Comparison of ENCODE assay signal across 8 cellular contexts in genomic region chr21:18041012-18041411, GRCh38.
A peak's percentile ranks its signal among the peaks of the same experiment; 100 is the strongest.
DNase-seq lines count a peak whose midpoint lies in the region; ATAC-seq and TF ChIP-seq lines count a peak whose summit lies in the region.

No MANE protein-coding gene starts in this region.

- no peaks in the 10 kb centered on the region for H4K20me1 ChIP-seq in OCI-LY7 (ENCODE audit: insufficient read depth, low read length)

- no peaks in the 10 kb centered on the region for H3K36me3 ChIP-seq in OCI-LY7 (ENCODE audit: insufficient read depth, low read length)

- TF ChIP-seq CTCF in HL-60 (IDR thresholded peaks at IDR 0.05; ENCODE audit: insufficient read depth, low read length): peak; percentile 32
- TF ChIP-seq CTCF in OCI-LY7 (conservative IDR thresholded peaks at IDR 0.05; ENCODE audit: low read length): peak; percentile 80

- H3K9me2 ChIP-seq in OCI-LY7 (ENCODE audit: insufficient read depth, low read length): no peaks in the 10 kb centered on the region

- no peak overlapping the region for H2AFZ ChIP-seq in OCI-LY7 (ENCODE audit: low read length)

- H3K79me2 ChIP-seq in OCI-LY7 (ENCODE audit: insufficient read depth, low read depth, low read length): no peaks in the 10 kb centered on the region

- H3K27me3 ChIP-seq in HL-60 (ENCODE audit: insufficient read depth, poor library complexity, severe bottlenecking): no peaks in the 10 kb centered on the region

- BruUV-seq in OCI-LY7 (replicated peaks; lab: Mats Ljungman, UMichigan): no TSS peak

- H3K4me3 ChIP-seq in HL-60 (replicated peaks; ENCODE audit: insufficient read depth, low read length) (no peak overlapping the region), OCI-LY7 (ENCODE audit: low read depth, low read length, poor library complexity, severe bottlenecking) (no peak overlapping the region)

- POLR2A ChIA-PET in OCI-LY7 (lab: Charles Lee): interaction anchor here (0.6 to 1.0 kb wide), 5 partner anchors 9 to 182 kb away, joined by 3 to 4 read pairs (median 3); no protein-coding TSS in a partner anchor

- no peak overlapping the region for H3K27ac ChIP-seq in HL-60 (replicated peaks)
- no peak overlapping the region for H3K27ac ChIP-seq in OCI-LY7 (ENCODE audit: low read depth, low read length, poor library complexity, severe bottlenecking)

- no peaks in the 10 kb centered on the region for H3K4me1 ChIP-seq in OCI-LY7 (ENCODE audit: insufficient read depth, low read length, poor library complexity, severe bottlenecking)

- DNase-seq in G401 (ENCODE audit: low spot score): peak; percentile 8
- peak in 1 of 2 experiments; percentile 26 for DNase-seq in HL-60 (ENCODE audit: low read depth in 1 of 2, low spot score in 1 of 2)
- DNase-seq in OCI-LY7 (ENCODE audit: low spot score): peak; percentile 20
- peak; percentile 45 for DNase-seq in foreskin melanocyte
- DNase-seq in middle frontal gyrus (ENCODE audit: extremely low spot score, low spot score): no peak
- DNase-seq in T1000 (lab: John Stamatoyannopoulos, UW): no peak
- no peak for DNase-seq in activated CD8-positive, alpha-beta memory T cell treated with anti-CD3 and anti-CD28 coated beads for 24 hours

- in situ Hi-C loops in G401 (cut with HindIII; ENCODE audit: low sequenced_read_pairs): no loop called here

- no peaks in the 10 kb centered on the region for H3K9me3 ChIP-seq in OCI-LY7 (ENCODE audit: low read length)

- ATAC-seq in HG03025 (IDR thresholded peaks at IDR 0.05; ENCODE audit: low FRiP score, unreplicated experiment): no peak

- intact Hi-C loops in OCI-LY7 (cut with micrococcal nuclease; ENCODE audit: unreplicated experiment): no loop called here

- CTCF ChIA-PET in OCI-LY7 (lab: Charles Lee; ENCODE audit: unreplicated experiment): interaction anchor here (0.9 kb wide), 1 partner anchor 110 kb away, joined by 3 read pairs; no protein-coding TSS in a partner anchor

- H3K4me2 ChIP-seq in OCI-LY7 (ENCODE audit: low read length): no peak overlapping the region

Comparison
In these comparisons a context has a peak if more than half of its experiments do, and no peak if none do; other contexts are left out.
1. DNase-seq: peak in G401 (single experiment), OCI-LY7 (single experiment) and foreskin melanocyte (single experiment); none in middle frontal gyrus (single experiment), T1000 (single experiment) and activated CD8-positive, alpha-beta memory T cell treated with anti-CD3 and anti-CD28 coated beads for 24 hours (single experiment).